9 cellular contexts compared by ENCODE assay signal in the genomic region with DNA sequence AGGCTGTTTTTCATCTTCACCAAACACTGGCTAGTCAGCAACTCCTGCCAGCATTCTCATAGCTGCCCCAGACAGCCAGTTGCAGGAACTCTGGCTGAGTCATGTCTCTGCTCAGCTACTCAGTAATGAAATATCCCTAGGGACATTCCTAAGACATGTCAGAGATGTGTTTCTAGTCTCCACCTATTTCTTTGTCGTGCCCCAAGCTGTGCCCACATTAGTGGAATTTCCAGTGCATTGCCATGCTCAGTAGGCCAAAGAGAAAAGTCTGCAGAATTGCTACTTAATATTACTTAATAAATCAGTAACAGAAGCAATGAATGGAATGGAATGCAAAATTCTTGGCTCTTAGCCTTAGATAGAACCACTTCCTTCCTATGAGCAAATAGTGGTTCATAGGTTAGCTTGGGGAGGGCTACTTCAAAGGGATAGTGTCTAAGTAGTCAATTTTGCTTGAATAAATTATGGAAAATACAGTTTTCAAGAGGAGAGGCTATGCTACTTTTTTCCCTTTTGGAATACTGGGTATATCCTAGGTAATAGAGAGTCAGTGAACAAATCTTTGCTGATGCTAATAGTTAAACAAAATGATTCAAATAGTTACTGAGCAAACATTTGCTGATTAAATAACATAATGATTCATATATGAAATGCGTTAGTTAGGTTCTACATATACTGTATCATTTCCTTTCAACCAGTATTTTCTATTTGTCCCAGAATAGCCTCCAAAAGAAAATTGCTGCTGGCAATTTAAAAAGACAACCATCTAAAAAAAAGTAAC. TPM values are rescaled to one million over a fixed set of nuclear protein-coding genes. Genes with fewer than 3 reads are reported as not detected.
A peak's percentile ranks its signal among the peaks of the same experiment; 100 is the strongest.
DNase-seq lines count a peak whose midpoint lies in the region; ATAC-seq and TF ChIP-seq lines count a peak whose summit lies in the region.
"Had no signal": no experiment of that assay in that cellular context is flagged by ENCODE, and none has a peak within 500 bp of the region (broad histone marks: within the 10 kb centered on the region; RNA-seq: fewer than 3 reads in every experiment).

No MANE protein-coding gene starts in this region.

- DNase-seq in PC-3 (peak; percentile 95), fibroblast of lung (ENCODE audit: low read depth in 2 of 2) (peak; percentile 96 to 99), neuronal stem cell (ENCODE audit: low spot score) (no peak), GM19240 (ENCODE audit: insufficient read length, low spot score) (no peak), HAP-1 (ENCODE audit: low spot score in 2 of 2) (no peak), pons (ENCODE audit: low spot score) (no peak), NCI-H510A (lab: John Stamatoyannopoulos, UW) (no peak)

- no peak overlapping the region for H2BK120ac ChIP-seq in neuronal stem cell (ENCODE audit: low read depth, low read length)

- no peaks in the 10 kb centered on the region for H3K79me2 ChIP-seq in PC-3 (ENCODE audit: low read length)
- no peaks in the 10 kb centered on the region for H3K79me2 ChIP-seq in fibroblast of lung (ENCODE audit: control insufficient read depth, insufficient read depth, low read length)

- in situ Hi-C loops in HAP-1 (cut with MboI; ENCODE audit: low sequenced_read_pairs), result no loop called here

- H3K9ac ChIP-seq in PC-3 (ENCODE audit: low read length) (peak overlapping the region; percentile 90), fibroblast of lung (ENCODE audit: insufficient read depth, low read length) (no peak overlapping the region), neuronal stem cell (ENCODE audit: low read depth, low read length, poor library complexity) (no peak overlapping the region)

- H3K36me3 ChIP-seq in PC-3 (ENCODE audit: low read depth, low read length) (no peaks in the 10 kb centered on the region), fibroblast of lung (ENCODE audit: control insufficient read depth, insufficient read depth, low read length) (no peaks in the 10 kb centered on the region), neuronal stem cell (replicated peaks in 1 of 2; ENCODE audit: control insufficient read depth in 2 of 2, insufficient read depth in 2 of 2, low read length in 2 of 2) (no peaks in the 10 kb centered on the region), HAP-1 (replicated peaks) (no peaks in the 10 kb centered on the region)

- H3K18ac ChIP-seq in neuronal stem cell (ENCODE audit: low read length), result no peak overlapping the region

- H3K27me3 ChIP-seq in PC-3 (ENCODE audit: low read length) (no peaks in the 10 kb centered on the region), fibroblast of lung (ENCODE audit: control insufficient read depth, insufficient read depth, low read length) (no peaks in the 10 kb centered on the region), neuronal stem cell (ENCODE audit: control insufficient read depth in 3 of 3, insufficient read depth in 3 of 3, low read depth in 1 of 3, low read length in 3 of 3) (no peaks in the 10 kb centered on the region), HAP-1 (ENCODE audit: low read depth) (no peaks in the 10 kb centered on the region)

- H3F3A ChIP-seq in PC-3 (ENCODE audit: low read length, unreplicated experiment), result peaks cover 13% of the 10 kb centered on the region

- H2BK15ac ChIP-seq in neuronal stem cell (ENCODE audit: low read length), result no peak overlapping the region

- no peak overlapping the region for H2AK5ac ChIP-seq in neuronal stem cell (ENCODE audit: low read depth, low read length)

- no peak overlapping the region for H2BK5ac ChIP-seq in neuronal stem cell (ENCODE audit: low read length)

- no peaks in the 10 kb centered on the region for H4K20me1 ChIP-seq in PC-3 (ENCODE audit: low read length)
- no peaks in the 10 kb centered on the region for H4K20me1 ChIP-seq in fibroblast of lung (ENCODE audit: control insufficient read depth, extremely low read depth, insufficient read depth, low read length)

- no CpG with 5 or more reads among the region's 2 CpGs for WGBS in neuronal stem cell (ENCODE audit: extremely low coverage in 2 of 2, insufficient read length in 2 of 2, insufficient replicate concordance in 1 of 2), 2 donors

- intact Hi-C loops in PC-3 (cut with micrococcal nuclease), result loop anchor here (1.0 to 5.0 kb wide), 7 partner anchors 21 to 468 kb away; no protein-coding TSS in a partner anchor

- no peak overlapping the region for H3K4ac ChIP-seq in neuronal stem cell (ENCODE audit: low read length)

- H3K79me1 ChIP-seq in neuronal stem cell (ENCODE audit: low read depth, low read length), result no peaks in the 10 kb centered on the region

- H3K4me1 ChIP-seq in PC-3 (ENCODE audit: insufficient read depth, low read length), result peaks cover 41% of the 10 kb centered on the region
- peaks cover 12% of the 10 kb centered on the region for H3K4me1 ChIP-seq in fibroblast of lung (ENCODE audit: control insufficient read depth, extremely low read depth, insufficient read depth, low read length)
- peaks cover 0 to 2% of the 10 kb centered on the region in 2 donors for H3K4me1 ChIP-seq in neuronal stem cell (ENCODE audit: control insufficient read depth in 2 of 2, insufficient read depth in 1 of 2, low read depth in 1 of 2, low read length in 2 of 2)
- no peaks in the 10 kb centered on the region for H3K4me1 ChIP-seq in HAP-1

- ATAC-seq in PC-3, result peak; percentile 84
- ATAC-seq: GM12878 had no signal

- H4K8ac ChIP-seq in neuronal stem cell (ENCODE audit: low read depth, low read length), result no peak overlapping the region

- H3K4me2 ChIP-seq in PC-3 (ENCODE audit: low read length) (peak overlapping the region; percentile 73), fibroblast of lung (ENCODE audit: extremely low read depth, insufficient read depth, low read length) (peak overlapping the region; percentile 60), neuronal stem cell (ENCODE audit: insufficient read depth, low read length, poor library complexity, severe bottlenecking) (no peak overlapping the region)

- no peak overlapping the region for H3K14ac ChIP-seq in neuronal stem cell (ENCODE audit: low read length)

- H3K23ac ChIP-seq in neuronal stem cell (ENCODE audit: low read depth, low read length, poor library complexity), result no peak overlapping the region

- H2AFZ ChIP-seq in PC-3 (ENCODE audit: low read length) (no peak overlapping the region; the same call in 1 of the 2 replicates), fibroblast of lung (ENCODE audit: low read length) (no peak overlapping the region), neuronal stem cell (ENCODE audit: low read length) (peak overlapping the region; percentile 6)

- H3K9me3 ChIP-seq in PC-3 (ENCODE audit: low read length) (no peaks in the 10 kb centered on the region), fibroblast of lung (ENCODE audit: control insufficient read depth, insufficient read depth, low read depth, low read length) (no peaks in the 10 kb centered on the region), neuronal stem cell (replicated peaks in 1 of 2; ENCODE audit: control insufficient read depth in 2 of 2, insufficient read depth in 1 of 2, low read depth in 1 of 2, low read length in 2 of 2) (no peaks in the 10 kb centered on the region), HAP-1 (no peaks in the 10 kb centered on the region)

- H2BK12ac ChIP-seq in neuronal stem cell (ENCODE audit: low read length), result no peak overlapping the region

- no TSS peak for BruUV-seq in PC-3 (replicated peaks; lab: Mats Ljungman, UMichigan)

- H4K91ac ChIP-seq in neuronal stem cell (ENCODE audit: low read depth, low read length, poor library complexity), result no peak overlapping the region

- CTCF ChIA-PET in PC-3 (lab: Charles Lee), result interaction anchor here (0.6 to 2.4 kb wide), 3 partner anchors 15 to 527 kb away, joined by 3 to 7 read pairs (median 5); no protein-coding TSS in a partner anchor

- POLR2A ChIA-PET in PC-3 (lab: Charles Lee; ENCODE audit: unreplicated experiment), result interaction anchor here (0.6 to 1.3 kb wide), 3 partner anchors 22 to 220 kb away, joined by 6 to 26 read pairs (median 7); a partner anchor contains a TSS

- H3K27ac ChIP-seq in C4-2B, result peak overlapping the region; percentile 59
- H3K27ac ChIP-seq in PC-3 (ENCODE audit: low read length), result peak overlapping the region; percentile 99
- peak overlapping the region; percentile 1 for H3K27ac ChIP-seq in fibroblast of lung (ENCODE audit: insufficient read depth, low read length)
- no peak overlapping the region for H3K27ac ChIP-seq in neuronal stem cell (replicated peaks; ENCODE audit: low read length)

- no peaks in the 10 kb centered on the region for H3K9me2 ChIP-seq in PC-3 (replicated peaks; ENCODE audit: low read length)

- TF ChIP-seq CTCF in C4-2B (conservative IDR thresholded peaks at IDR 0.05), result no peak
- TF ChIP-seq CTCF in PC-3 (conservative IDR thresholded peaks at IDR 0.05; ENCODE audit: low read depth, low read length), result no peak
- no peak for TF ChIP-seq CTCF in fibroblast of lung (conservative IDR thresholded peaks at IDR 0.05 in 1 of 2, IDR thresholded peaks at IDR 0.05 in 1 of 2; ENCODE audit: low read depth in 1 of 2, low read length in 2 of 2)

- peak overlapping the region; percentile 42 for H3K4me3 ChIP-seq in PC-3 (ENCODE audit: low read length)
- no peak overlapping the region for H3K4me3 ChIP-seq in fibroblast of lung (replicated peaks in 1 of 4; ENCODE audit: control extremely low read depth in 1 of 4, insufficient read depth in 1 of 4, low read depth in 3 of 4, low read length in 4 of 4)
- H3K4me3 ChIP-seq in neuronal stem cell (ENCODE audit: low read length in 2 of 2), result no peak overlapping the region
- no peak overlapping the region for H3K4me3 ChIP-seq in HAP-1
- H3K4me3 ChIP-seq: GM12878 had no signal

RNA-seq across cellular contexts. Expression of a gene that starts 23.6 kb away (rescaled TPM):
- total RNA-seq in PC-3 (2014; rRNA removed), result 27.4 and 28.0 TPM in 2 replicates
- 203 and 310 TPM in 2 replicates for total RNA-seq in fibroblast of lung
- 147 and 322 TPM in 2 replicates for polyA plus RNA-seq in fibroblast of lung
- polyA plus RNA-seq in fibroblast of lung (2012), result 71.2 and 161 TPM in 2 replicates
- polyA minus RNA-seq in fibroblast of lung (ENCODE audit: low replicate concordance), result 94.0 and 126 TPM in 2 replicates
- 0.49 TPM for polyA plus RNA-seq in neuronal stem cell (2013, experiment 1 of 2)
- 0.61 TPM for polyA plus RNA-seq in neuronal stem cell (2013, experiment 2 of 2)

Comparison
In these comparisons a context has a peak if more than half of its experiments do, and no peak if none do; other contexts are left out.
1. DNase-seq: peak in PC-3 (single experiment) and fibroblast of lung (2 of 2); none in neuronal stem cell (single experiment), GM19240 (single experiment), HAP-1 (0 of 2), pons (single experiment) and NCI-H510A (single experiment).